Comparison of ENCODE assay signal across 6 cellular contexts in genomic region chr19:48363500-48363809, GRCh38. TPM values are rescaled to one million over a fixed set of nuclear protein-coding genes. Genes with fewer than 3 reads are reported as not detected.
DNase-seq lines count a peak whose midpoint lies in the region; ATAC-seq lines count a peak whose summit lies in the region.

No MANE protein-coding gene starts in this region.

- no peaks in the 10 kb centered on the region for H3K27me3 ChIP-seq in CD4-positive, CD25-positive, alpha-beta regulatory T cell (ENCODE audit: control insufficient read depth, insufficient read depth, low read length)

- peaks cover 18% of the 10 kb centered on the region for H3K4me1 ChIP-seq in CD4-positive, CD25-positive, alpha-beta regulatory T cell (ENCODE audit: control insufficient read depth, insufficient read depth, low read length, poor library complexity, severe bottlenecking)
- H3K4me1 ChIP-seq in mesodermal cell (ENCODE audit: control insufficient read depth, insufficient read depth, low read length, poor library complexity, severe bottlenecking): no peaks in the 10 kb centered on the region

- no peaks in the 10 kb centered on the region for H3K9me3 ChIP-seq in CD4-positive, CD25-positive, alpha-beta regulatory T cell (ENCODE audit: control insufficient read depth in 2 of 2, low read length in 2 of 2)
- peaks cover 5% of the 10 kb centered on the region for H3K9me3 ChIP-seq in mesodermal cell (ENCODE audit: control insufficient read depth, low read length)

- DNase-seq in CD4-positive, CD25-positive, alpha-beta regulatory T cell: no peak
- no peak for DNase-seq in activated naive CD4-positive, alpha-beta T cell treated with anti-CD3 and anti-CD28 coated beads, Interleukin-2, amount 50 U/mL, for 72 hours (ENCODE audit: low spot score in 2 of 2)
- DNase-seq in NCI-H187 (lab: John Stamatoyannopoulos, UW) (no peak), 8988T (no peak)

- 0 to 5% methylated on average over 8 to 9 of the region's 10 CpGs for WGBS in mesodermal cell (ENCODE audit: insufficient coverage in 2 of 2), 2 experiments

- peak overlapping the region; percentile 92 to 96 (median 92) for H3K27ac Mint-ChIP-seq in CD4-positive, CD25-positive, alpha-beta regulatory T cell
- peak overlapping the region; percentile 95 to 98 for H3K27ac Mint-ChIP-seq in activated naive CD4-positive, alpha-beta T cell treated with anti-CD3 and anti-CD28 coated beads, Interleukin-2, amount 50 U/mL, for 72 hours

- ATAC-seq in CD4-positive, CD25-positive, alpha-beta regulatory T cell (ENCODE audit: low read depth in 2 of 2): no peak
- peak; percentile 12 for ATAC-seq in HG02642 (IDR thresholded peaks at IDR 0.05; ENCODE audit: poor library complexity, unreplicated experiment)
- peak; percentile 4 to 23 for ATAC-seq in activated naive CD4-positive, alpha-beta T cell treated with anti-CD3 and anti-CD28 coated beads, Interleukin-2, amount 50 U/mL, for 72 hours

- H3K4me3 Mint-ChIP-seq in CD4-positive, CD25-positive, alpha-beta regulatory T cell: peak overlapping the region; percentile 85 to 92 (median 89)

- no peaks in the 10 kb centered on the region for H3K36me3 ChIP-seq in CD4-positive, CD25-positive, alpha-beta regulatory T cell (ENCODE audit: control insufficient read depth, insufficient read depth, low read length)
- no peaks in the 10 kb centered on the region for H3K36me3 ChIP-seq in mesodermal cell (ENCODE audit: control insufficient read depth, insufficient read depth, low read length)

- peak overlapping the region; percentile 84 for H3K4me3 ChIP-seq in CD4-positive, CD25-positive, alpha-beta regulatory T cell (ENCODE audit: low read depth, low read length)
- H3K4me3 ChIP-seq in mesodermal cell (ENCODE audit: extremely low read depth, insufficient read depth, low read length, poor library complexity, severe bottlenecking): peak overlapping the region; percentile 53

- peaks cover 0 to 21% (median 5%) of the 10 kb centered on the region in 4 donors for H3K4me1 Mint-ChIP-seq in CD4-positive, CD25-positive, alpha-beta regulatory T cell

- no peaks in the 10 kb centered on the region for H3K9me3 Mint-ChIP-seq in CD4-positive, CD25-positive, alpha-beta regulatory T cell
- H3K9me3 Mint-ChIP-seq in activated naive CD4-positive, alpha-beta T cell treated with anti-CD3 and anti-CD28 coated beads, Interleukin-2, amount 50 U/mL, for 72 hours: no peaks in the 10 kb centered on the region

- H3K27ac ChIP-seq in CD4-positive, CD25-positive, alpha-beta regulatory T cell (ENCODE audit: insufficient read depth, low read length, poor library complexity, severe bottlenecking): peak overlapping the region; percentile 84
- H3K27ac ChIP-seq in mesodermal cell (ENCODE audit: low read depth, low read length, severe bottlenecking): peak overlapping the region; percentile 73

- peaks cover 5% of the 10 kb centered on the region for H3K27me3 Mint-ChIP-seq in CD4-positive, CD25-positive, alpha-beta regulatory T cell

- no peaks in the 10 kb centered on the region for H3K36me3 Mint-ChIP-seq in CD4-positive, CD25-positive, alpha-beta regulatory T cell
- peaks cover 0 to 11% of the 10 kb centered on the region in 2 donors for H3K36me3 Mint-ChIP-seq in activated naive CD4-positive, alpha-beta T cell treated with anti-CD3 and anti-CD28 coated beads, Interleukin-2, amount 50 U/mL, for 72 hours

RNA-seq across cellular contexts. Expression of gene TMEM143, which starts 0.3 kb away (rescaled TPM):
- 9.3 TPM for total RNA-seq in CD4-positive, CD25-positive, alpha-beta regulatory T cell
- polyA plus RNA-seq in CD4-positive, CD25-positive, alpha-beta regulatory T cell: 1 to 10 TPM; 1.9 to 5.3 (median 4.5) TPM
- 10 to 100 TPM; 24.1 to 48.1 TPM for total RNA-seq in activated naive CD4-positive, alpha-beta T cell treated with anti-CD3 and anti-CD28 coated beads, Interleukin-2, amount 50 U/mL, for 72 hours
- 8.3 TPM for polyA plus RNA-seq in mesodermal cell (2013, experiment 1 of 2)
- polyA plus RNA-seq in mesodermal cell (2013, experiment 2 of 2): 8.2 TPM

RNA-seq across cellular contexts. Expression of gene SYNGR4, which starts 0.7 kb away (rescaled TPM):
- total RNA-seq in CD4-positive, CD25-positive, alpha-beta regulatory T cell: not detected
- polyA plus RNA-seq in CD4-positive, CD25-positive, alpha-beta regulatory T cell: not detected
- under 1 TPM in 1 of 2 donors, not detected in 1; 0.41 TPM for total RNA-seq in activated naive CD4-positive, alpha-beta T cell treated with anti-CD3 and anti-CD28 coated beads, Interleukin-2, amount 50 U/mL, for 72 hours
- not detected for polyA plus RNA-seq in mesodermal cell (2013, experiment 1 of 2)
- polyA plus RNA-seq in mesodermal cell (2013, experiment 2 of 2): not detected

RNA-seq across cellular contexts. Expression of gene KDELR1, which starts 27.9 kb away (rescaled TPM):
- total RNA-seq in CD4-positive, CD25-positive, alpha-beta regulatory T cell: 37.6 TPM
- polyA plus RNA-seq in CD4-positive, CD25-positive, alpha-beta regulatory T cell: 10 to 100 TPM; 28.8 to 29.9 (median 29.5) TPM
- 100 to 1,000 TPM in 1 of 2 donors, 10 to 100 TPM in 1; 91.1 to 108 TPM for total RNA-seq in activated naive CD4-positive, alpha-beta T cell treated with anti-CD3 and anti-CD28 coated beads, Interleukin-2, amount 50 U/mL, for 72 hours
- 336 TPM for polyA plus RNA-seq in mesodermal cell (2013, experiment 1 of 2)
- polyA plus RNA-seq in mesodermal cell (2013, experiment 2 of 2): 302 TPM

RNA-seq across cellular contexts. Expression of gene GRIN2D, which starts 30.0 kb away (rescaled TPM):
- total RNA-seq in CD4-positive, CD25-positive, alpha-beta regulatory T cell: not detected
- polyA plus RNA-seq in CD4-positive, CD25-positive, alpha-beta regulatory T cell: not detected
- under 1 TPM; 0.23 to 0.45 TPM for total RNA-seq in activated naive CD4-positive, alpha-beta T cell treated with anti-CD3 and anti-CD28 coated beads, Interleukin-2, amount 50 U/mL, for 72 hours
- 6.8 TPM for polyA plus RNA-seq in mesodermal cell (2013, experiment 1 of 2)
- polyA plus RNA-seq in mesodermal cell (2013, experiment 2 of 2): 4.9 TPM

RNA-seq across cellular contexts. Expression of gene EMP3, which starts 38.1 kb away (rescaled TPM):
- total RNA-seq in CD4-positive, CD25-positive, alpha-beta regulatory T cell: 290 TPM
- 1,000 to 10,000 TPM in 2 of 4 donors, 100 to 1,000 TPM in 2; 809 to 1,327 (median 1,095) TPM for polyA plus RNA-seq in CD4-positive, CD25-positive, alpha-beta regulatory T cell
- 100 to 1,000 TPM in 1 of 2 donors, 10 to 100 TPM in 1; 55.4 to 211 TPM for total RNA-seq in activated naive CD4-positive, alpha-beta T cell treated with anti-CD3 and anti-CD28 coated beads, Interleukin-2, amount 50 U/mL, for 72 hours
- 141 TPM for polyA plus RNA-seq in mesodermal cell (2013, experiment 1 of 2)
- polyA plus RNA-seq in mesodermal cell (2013, experiment 2 of 2): 122 TPM

Comparison
In these comparisons a context has a peak if more than half of its experiments do, and no peak if none do; other contexts are left out.
1. ATAC-seq: peak in HG02642 (single experiment) and activated naive CD4-positive, alpha-beta T cell treated with anti-CD3 and anti-CD28 coated beads, Interleukin-2, amount 50 U/mL, for 72 hours (2 of 2); none in CD4-positive, CD25-positive, alpha-beta regulatory T cell (0 of 2).